ENCODE assay signal across 1 cellular context in the genomic region with DNA sequence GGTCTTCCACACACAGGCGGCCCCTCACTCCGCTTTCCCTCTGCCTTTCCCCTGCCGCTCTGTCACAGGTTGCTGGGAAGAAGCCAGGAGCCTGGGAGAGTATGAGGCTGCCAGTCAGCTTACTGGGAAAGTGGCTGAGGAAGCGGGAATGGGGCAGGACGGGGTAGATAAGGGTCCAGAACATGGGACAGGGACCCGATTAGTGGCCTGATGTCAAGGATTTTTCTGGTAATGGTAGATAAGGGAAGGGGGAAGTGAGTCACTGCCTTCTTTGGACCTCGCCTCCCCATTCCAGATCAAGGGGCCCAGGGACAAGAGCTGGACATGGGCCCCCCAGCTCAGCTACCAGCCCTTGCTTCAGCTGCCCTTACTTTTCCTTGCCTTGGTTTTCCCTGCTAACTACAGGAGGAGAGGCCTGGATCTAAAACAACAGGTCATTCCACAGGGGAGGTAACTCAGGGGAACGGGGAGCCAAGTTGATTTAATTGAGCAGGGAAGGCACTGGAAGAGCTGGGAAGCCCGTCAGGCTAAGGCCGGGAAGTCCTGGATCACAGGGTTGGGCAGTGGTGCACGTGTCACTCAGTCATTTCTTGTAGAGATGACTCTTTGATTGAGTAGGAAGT.
TF ChIP-seq lines count a peak whose summit lies in the region.

No MANE protein-coding gene starts in this region.

TF ChIP-seq in endothelial cell of umbilical vein, 7 proteins besides CTCF, POLR2A, EP300 and RAD21:
- TF ChIP-seq GATA2 (IDR thresholded peaks at IDR 0.05; ENCODE audit: insufficient read depth, insufficient read length, low read depth, low read length) (peak; percentile 84), FOS (IDR thresholded peaks at IDR 0.05; ENCODE audit: borderline replicate concordance, insufficient read depth, low read length) (no peak), JUN (IDR thresholded peaks at IDR 0.05; ENCODE audit: borderline replicate concordance, insufficient read depth, insufficient read length, low read depth) (peak; percentile 63), MYC (IDR thresholded peaks at IDR 0.05; ENCODE audit: low read depth, low read length) (no peak), POLR2AphosphoS5 (IDR thresholded peaks at IDR 0.05; ENCODE audit: insufficient read depth, low read depth, low read length) (peak; percentile 47)
- TF ChIP-seq, protein P1, sequence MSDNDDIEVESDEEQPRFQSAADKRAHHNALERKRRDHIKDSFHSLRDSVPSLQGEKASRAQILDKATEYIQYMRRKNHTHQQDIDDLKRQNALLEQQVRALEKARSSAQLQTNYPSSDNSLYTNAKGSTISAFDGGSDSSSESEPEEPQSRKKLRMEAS (IDR thresholded peaks at IDR 0.05; ENCODE audit: insufficient read depth, insufficient read length): peak; percentile 22
